In genomic region chr17:50028207-50029120, GRCh38 we compare ENCODE assay signal across 12 cellular contexts. TPM values are rescaled to one million over a fixed set of nuclear protein-coding genes. Genes with fewer than 3 reads are reported as not detected.
DNase-seq lines count a peak whose midpoint lies in the region; ATAC-seq, FAIRE-seq and TF ChIP-seq lines count a peak whose summit lies in the region.
"Had no signal": no experiment of that assay in that cellular context is flagged by ENCODE, and none has a peak within 500 bp of the region (broad histone marks: within the 10 kb centered on the region; RNA-seq: fewer than 3 reads in every experiment).

No MANE protein-coding gene starts in this region.

- H3K4me3 ChIP-seq in astrocyte (ENCODE audit: insufficient read depth, low read depth, low read length): no peak overlapping the region
- no peak overlapping the region for H3K4me3 ChIP-seq in kidney epithelial cell (ENCODE audit: low read depth, low read length)
- H3K4me3 ChIP-seq: right lobe of liver had no signal

- H3K27me3 ChIP-seq in astrocyte (ENCODE audit: insufficient read depth, low read length): no peaks in the 10 kb centered on the region
- no peaks in the 10 kb centered on the region for H3K27me3 ChIP-seq in kidney epithelial cell (ENCODE audit: control insufficient read depth, insufficient read depth, low read length)

- peaks cover 23% of the 10 kb centered on the region for H3K4me1 ChIP-seq in astrocyte (ENCODE audit: insufficient read depth, low read length)
- H3K4me1 ChIP-seq: right lobe of liver had no signal

- ATAC-seq in activated T-cell treated with anti-CD3 and anti-CD28 coated beads, Interleukin-2, amount 50 U/mL, for 72 hours (replicated peaks in 1 of 2): no peak

- intact Hi-C loops in activated CD4-positive, alpha-beta T cell treated with anti-CD3 and anti-CD28 coated beads, Interleukin-2, amount 10 ng/mL, durations not matched to agents 24 days and 14 days (cut with micrococcal nuclease): no loop called here

- no peaks in the 10 kb centered on the region for H3K79me2 ChIP-seq in astrocyte (ENCODE audit: insufficient read depth, low read length)

- no peak for DNase-seq in activated CD4-positive, alpha-beta T cell treated with anti-CD3 and anti-CD28 coated beads, Interleukin-2, amount 10 ng/mL, durations not matched to agents 7 days and 5 days
- DNase-seq in activated CD4-positive, alpha-beta T cell treated with anti-CD3 and anti-CD28 coated beads, Interleukin-2, amount 10 ng/mL, durations not matched to agents 24 days and 14 days: no peak
- DNase-seq in astrocyte (ENCODE audit: low read depth) (peak; percentile 52), kidney epithelial cell (ENCODE audit: low read depth) (peak; percentile 94), ureter (ENCODE audit: low spot score) (peak; percentile 91), NCI-H2196 (lab: John Stamatoyannopoulos, UW; ENCODE audit: unreplicated experiment) (no peak)
- no peak for DNase-seq in activated CD8-positive, alpha-beta memory T cell treated with anti-CD3 and anti-CD28 coated beads, Interleukin-2, amount 50 U/mL, for 4 hours
- no peak for DNase-seq in activated T-cell treated with anti-CD3 and anti-CD28 coated beads, Interleukin-2, amount 50 U/mL, for 72 hours
- DNase-seq: activated CD8-positive, alpha-beta memory T cell treated with anti-CD3 and anti-CD28 coated beads for 24 hours; NCI-H526 had no signal

- no peaks in the 10 kb centered on the region for H4K20me1 ChIP-seq in astrocyte (ENCODE audit: insufficient read depth, low read length)

- no peaks in the 10 kb centered on the region for H3K36me3 Mint-ChIP-seq in activated CD4-positive, alpha-beta T cell treated with anti-CD3 and anti-CD28 coated beads, Interleukin-2, amount 10 ng/mL, durations not matched to agents 7 days and 5 days (ENCODE audit: low read depth)
- no peaks in the 10 kb centered on the region for H3K36me3 Mint-ChIP-seq in activated CD4-positive, alpha-beta T cell treated with anti-CD3 and anti-CD28 coated beads, Interleukin-2, amount 10 ng/mL, durations not matched to agents 24 days and 14 days (ENCODE audit: low read depth)
- H3K36me3 Mint-ChIP-seq in astrocyte (ENCODE audit: low read depth, unreplicated experiment): no peaks in the 10 kb centered on the region
- no peaks in the 10 kb centered on the region for H3K36me3 Mint-ChIP-seq in activated T-cell treated with anti-CD3 and anti-CD28 coated beads, Interleukin-2, amount 50 U/mL, for 72 hours (ENCODE audit: insufficient read depth in 2 of 2)

- CTCF ChIA-PET in activated CD4-positive, alpha-beta T cell treated with anti-CD3 and anti-CD28 coated beads, Interleukin-2, amount 10 ng/mL, durations not matched to agents 7 days and 5 days (lab: Charles Lee): interaction anchor here (0.6 to 8.3 kb wide), 9 partner anchors 8 to 66 kb away, joined by 3 to 55 read pairs (median 3); no protein-coding TSS in a partner anchor

- H3K27me3 Mint-ChIP-seq in activated CD4-positive, alpha-beta T cell treated with anti-CD3 and anti-CD28 coated beads, Interleukin-2, amount 10 ng/mL, durations not matched to agents 7 days and 5 days: peaks cover 18% of the 10 kb centered on the region
- peaks cover 15% of the 10 kb centered on the region for H3K27me3 Mint-ChIP-seq in activated CD4-positive, alpha-beta T cell treated with anti-CD3 and anti-CD28 coated beads, Interleukin-2, amount 10 ng/mL, durations not matched to agents 24 days and 14 days
- H3K27me3 Mint-ChIP-seq in astrocyte (ENCODE audit: low read depth, unreplicated experiment): no peaks in the 10 kb centered on the region
- H3K27me3 Mint-ChIP-seq in activated T-cell treated with anti-CD3 and anti-CD28 coated beads, Interleukin-2, amount 50 U/mL, for 72 hours (ENCODE audit: low read depth): peaks cover 21% of the 10 kb centered on the region

- peaks cover 20% of the 10 kb centered on the region for H3K4me1 Mint-ChIP-seq in activated CD4-positive, alpha-beta T cell treated with anti-CD3 and anti-CD28 coated beads, Interleukin-2, amount 10 ng/mL, durations not matched to agents 7 days and 5 days
- peaks cover 7% of the 10 kb centered on the region for H3K4me1 Mint-ChIP-seq in activated CD4-positive, alpha-beta T cell treated with anti-CD3 and anti-CD28 coated beads, Interleukin-2, amount 10 ng/mL, durations not matched to agents 24 days and 14 days
- H3K4me1 Mint-ChIP-seq in astrocyte (ENCODE audit: low read depth, unreplicated experiment): peaks cover 26% of the 10 kb centered on the region
- H3K4me1 Mint-ChIP-seq in activated T-cell treated with anti-CD3 and anti-CD28 coated beads, Interleukin-2, amount 50 U/mL, for 72 hours (ENCODE audit: low read depth): peaks cover 24% of the 10 kb centered on the region

- peak overlapping the region; percentile 80 for H3K27ac ChIP-seq in astrocyte (ENCODE audit: low read depth, low read length)
- H3K27ac ChIP-seq: right lobe of liver had no signal

- peak overlapping the region; percentile 22 for H3K27ac Mint-ChIP-seq in activated CD4-positive, alpha-beta T cell treated with anti-CD3 and anti-CD28 coated beads, Interleukin-2, amount 10 ng/mL, durations not matched to agents 7 days and 5 days
- H3K27ac Mint-ChIP-seq in activated CD4-positive, alpha-beta T cell treated with anti-CD3 and anti-CD28 coated beads, Interleukin-2, amount 10 ng/mL, durations not matched to agents 24 days and 14 days: no peak overlapping the region
- H3K27ac Mint-ChIP-seq in astrocyte (ENCODE audit: unreplicated experiment): peak overlapping the region; percentile 93
- H3K27ac Mint-ChIP-seq in activated T-cell treated with anti-CD3 and anti-CD28 coated beads, Interleukin-2, amount 50 U/mL, for 72 hours: no peak overlapping the region

- peak overlapping the region; percentile 20 for H3K9ac ChIP-seq in astrocyte (ENCODE audit: low read length)

- H3K9me3 Mint-ChIP-seq in activated CD4-positive, alpha-beta T cell treated with anti-CD3 and anti-CD28 coated beads, Interleukin-2, amount 10 ng/mL, durations not matched to agents 7 days and 5 days: no peaks in the 10 kb centered on the region
- H3K9me3 Mint-ChIP-seq in activated CD4-positive, alpha-beta T cell treated with anti-CD3 and anti-CD28 coated beads, Interleukin-2, amount 10 ng/mL, durations not matched to agents 24 days and 14 days: no peaks in the 10 kb centered on the region
- no peaks in the 10 kb centered on the region for H3K9me3 Mint-ChIP-seq in astrocyte (ENCODE audit: unreplicated experiment)
- H3K9me3 Mint-ChIP-seq in activated T-cell treated with anti-CD3 and anti-CD28 coated beads, Interleukin-2, amount 50 U/mL, for 72 hours: no peaks in the 10 kb centered on the region

- H3K36me3 ChIP-seq in astrocyte (ENCODE audit: insufficient read depth, low read length) (no peaks in the 10 kb centered on the region), kidney epithelial cell (ENCODE audit: control insufficient read depth, insufficient read depth, low read length) (no peaks in the 10 kb centered on the region)
- H3K36me3 ChIP-seq: right lobe of liver had no signal

- H3K4me2 ChIP-seq in astrocyte (ENCODE audit: low read length): peak overlapping the region; percentile 84

- POLR2A ChIA-PET in activated CD4-positive, alpha-beta T cell treated with anti-CD3 and anti-CD28 coated beads, Interleukin-2, amount 10 ng/mL, durations not matched to agents 7 days and 5 days (lab: Charles Lee): no interaction called here

- FAIRE-seq in astrocyte (lab: Jason Lieb, UNC): no peak
- FAIRE-seq: A204.1 had no signal

- TF ChIP-seq CTCF in astrocyte (IDR thresholded peaks at IDR 0.05; ENCODE audit: insufficient read depth, low read depth, low read length) (no peak), kidney epithelial cell (IDR thresholded peaks at IDR 0.05; ENCODE audit: insufficient read depth, low read length, poor library complexity, severe bottlenecking) (peak; percentile 2)

- H3K4me3 Mint-ChIP-seq in activated CD4-positive, alpha-beta T cell treated with anti-CD3 and anti-CD28 coated beads, Interleukin-2, amount 10 ng/mL, durations not matched to agents 7 days and 5 days: no peak overlapping the region
- no peak overlapping the region for H3K4me3 Mint-ChIP-seq in activated CD4-positive, alpha-beta T cell treated with anti-CD3 and anti-CD28 coated beads, Interleukin-2, amount 10 ng/mL, durations not matched to agents 24 days and 14 days
- H3K4me3 Mint-ChIP-seq in astrocyte (ENCODE audit: unreplicated experiment): peak overlapping the region; percentile 13
- H3K4me3 Mint-ChIP-seq in activated T-cell treated with anti-CD3 and anti-CD28 coated beads, Interleukin-2, amount 50 U/mL, for 72 hours: no peak overlapping the region

- peak overlapping the region; percentile 50 for H2AFZ ChIP-seq in astrocyte (ENCODE audit: low read depth, low read length)

- H3K9me3 ChIP-seq in astrocyte (ENCODE audit: insufficient read depth, low read depth, low read length): peaks cover 5% of the 10 kb centered on the region
- H3K9me3 ChIP-seq: right lobe of liver had no signal

RNA-seq across cellular contexts. Expression of gene ITGA3, which starts 27.4 kb away (rescaled TPM):
- total RNA-seq in activated CD4-positive, alpha-beta T cell treated with anti-CD3 and anti-CD28 coated beads, Interleukin-2, amount 10 ng/mL, durations not matched to agents 7 days and 5 days: 1 to 10 TPM; 5.8 to 7.9 TPM
- 14.5 and 15.0 TPM in 2 replicates for total RNA-seq in activated CD4-positive, alpha-beta T cell treated with anti-CD3 and anti-CD28 coated beads, Interleukin-2, amount 10 ng/mL, durations not matched to agents 24 days and 14 days
- total RNA-seq in astrocyte: 319 and 373 TPM in 2 replicates
- 1,029 and 1,224 TPM in 2 replicates for total RNA-seq in kidney epithelial cell
- total RNA-seq in ureter: 211 TPM
- 10 to 100 TPM; 16.6 to 16.9 TPM for total RNA-seq in activated T-cell treated with anti-CD3 and anti-CD28 coated beads, Interleukin-2, amount 50 U/mL, for 72 hours

RNA-seq across cellular contexts. Expression of gene DLX3, which starts 33.4 kb away (rescaled TPM):
- total RNA-seq in activated CD4-positive, alpha-beta T cell treated with anti-CD3 and anti-CD28 coated beads, Interleukin-2, amount 10 ng/mL, durations not matched to agents 7 days and 5 days: not detected
- total RNA-seq in activated CD4-positive, alpha-beta T cell treated with anti-CD3 and anti-CD28 coated beads, Interleukin-2, amount 10 ng/mL, durations not matched to agents 24 days and 14 days: 0.12 TPM in 1 of 2 replicates, not detected in the other
- 1.00 and 1.2 TPM in 2 replicates for total RNA-seq in astrocyte
- total RNA-seq in kidney epithelial cell: 0.04 and 0.55 TPM in 2 replicates
- 1.1 TPM for total RNA-seq in ureter
- under 1 TPM in 1 of 2 donors, not detected in 1; 0.12 TPM for total RNA-seq in activated T-cell treated with anti-CD3 and anti-CD28 coated beads, Interleukin-2, amount 50 U/mL, for 72 hours
- total RNA-seq: right lobe of liver had no signal

RNA-seq across cellular contexts. Expression of gene DLX4, which starts 59.5 kb away (rescaled TPM):
- under 1 TPM; 0.17 to 0.35 TPM for total RNA-seq in activated CD4-positive, alpha-beta T cell treated with anti-CD3 and anti-CD28 coated beads, Interleukin-2, amount 10 ng/mL, durations not matched to agents 7 days and 5 days
- 0.21 TPM in 1 of 2 replicates, not detected in the other for total RNA-seq in activated CD4-positive, alpha-beta T cell treated with anti-CD3 and anti-CD28 coated beads, Interleukin-2, amount 10 ng/mL, durations not matched to agents 24 days and 14 days
- total RNA-seq in astrocyte: not detected in 2 replicates
- 0.21 and 0.50 TPM in 2 replicates for total RNA-seq in kidney epithelial cell
- 1.1 TPM for total RNA-seq in ureter
- 1 to 10 TPM; 1.9 to 3.0 TPM for total RNA-seq in activated T-cell treated with anti-CD3 and anti-CD28 coated beads, Interleukin-2, amount 50 U/mL, for 72 hours
- total RNA-seq: right lobe of liver had no signal

Comparison
In these comparisons a context has a peak if more than half of its experiments do, and no peak if none do; other contexts are left out.
1. H3K27ac Mint-ChIP-seq: peak in activated CD4-positive, alpha-beta T cell treated with anti-CD3 and anti-CD28 coated beads, Interleukin-2, amount 10 ng/mL, durations not matched to agents 7 days and 5 days (single experiment) and astrocyte (single experiment); none in activated CD4-positive, alpha-beta T cell treated with anti-CD3 and anti-CD28 coated beads, Interleukin-2, amount 10 ng/mL, durations not matched to agents 24 days and 14 days (single experiment) and activated T-cell treated with anti-CD3 and anti-CD28 coated beads, Interleukin-2, amount 50 U/mL, for 72 hours (single experiment).
2. DNase-seq: peak in astrocyte (single experiment), kidney epithelial cell (single experiment) and ureter (single experiment); none in activated CD4-positive, alpha-beta T cell treated with anti-CD3 and anti-CD28 coated beads, Interleukin-2, amount 10 ng/mL, durations not matched to agents 7 days and 5 days (single experiment), activated CD4-positive, alpha-beta T cell treated with anti-CD3 and anti-CD28 coated beads, Interleukin-2, amount 10 ng/mL, durations not matched to agents 24 days and 14 days (single experiment), NCI-H2196 (single experiment), activated CD8-positive, alpha-beta memory T cell treated with anti-CD3 and anti-CD28 coated beads, Interleukin-2, amount 50 U/mL, for 4 hours (single experiment) and activated T-cell treated with anti-CD3 and anti-CD28 coated beads, Interleukin-2, amount 50 U/mL, for 72 hours (0 of 2).
3. RNA of gene ITGA3, which starts 27.4 kb away (total RNA-seq): 1,029 to 1,224 TPM in kidney epithelial cell, 319 to 373 TPM in astrocyte and 211 TPM in ureter (single experiment); 16.6 to 16.9 TPM in activated T-cell treated with anti-CD3 and anti-CD28 coated beads, Interleukin-2, amount 50 U/mL, for 72 hours, 14.5 to 15.0 TPM in activated CD4-positive, alpha-beta T cell treated with anti-CD3 and anti-CD28 coated beads, Interleukin-2, amount 10 ng/mL, durations not matched to agents 24 days and 14 days and 5.8 to 7.9 TPM in activated CD4-positive, alpha-beta T cell treated with anti-CD3 and anti-CD28 coated beads, Interleukin-2, amount 10 ng/mL, durations not matched to agents 7 days and 5 days; every median in the first group is over 10 times any median in the second.